8 cellular contexts compared by ENCODE assay signal in the genomic region with DNA sequence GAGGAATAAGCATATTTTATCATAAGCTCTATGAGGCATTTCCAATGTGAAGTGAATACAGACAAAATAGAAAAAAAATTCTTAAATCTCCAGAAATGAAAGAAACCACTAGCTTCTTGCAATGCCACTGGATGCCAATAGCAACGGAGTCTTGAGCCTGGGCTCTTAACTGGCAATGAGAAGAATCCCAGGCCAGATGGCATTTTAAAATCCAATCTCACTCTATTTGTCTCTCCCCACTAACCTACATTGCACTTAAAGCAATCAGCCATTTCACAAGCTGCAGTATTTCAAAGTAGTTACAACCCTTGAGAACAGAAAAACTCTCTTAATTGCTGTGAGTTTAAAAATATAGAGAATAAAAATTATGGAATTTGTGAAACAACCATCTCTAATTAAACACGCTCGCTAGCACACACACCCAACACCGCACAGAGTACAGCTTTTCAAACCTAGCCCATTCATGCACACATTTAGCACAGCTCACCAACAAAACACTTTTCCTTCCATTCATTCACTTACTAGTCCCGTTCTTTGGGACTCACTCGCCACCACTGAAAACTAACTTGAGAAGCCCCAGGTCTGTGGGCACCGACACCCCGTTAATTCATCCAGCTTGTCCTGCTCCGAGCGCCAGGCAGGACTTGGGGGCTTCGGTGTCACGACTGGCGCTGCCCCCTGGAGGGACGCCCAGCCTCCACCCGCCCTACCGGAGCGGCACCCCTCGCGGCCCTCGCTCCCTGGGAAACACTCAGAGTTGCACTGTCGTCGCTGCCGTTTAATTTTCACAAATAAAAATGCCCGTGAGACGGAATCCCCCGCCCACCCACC. TPM values are rescaled to one million over a fixed set of nuclear protein-coding genes. Genes with fewer than 3 reads are reported as not detected.
DNase-seq lines count a peak whose midpoint lies in the region; ATAC-seq and TF ChIP-seq lines count a peak whose summit lies in the region.

No MANE protein-coding gene starts in this region.

- peak; percentile 11 for TF ChIP-seq CTCF in fibroblast of villous mesenchyme (IDR thresholded peaks at IDR 0.05; ENCODE audit: insufficient read depth, low read depth, low read length)

- H4K91ac ChIP-seq in neuronal stem cell (ENCODE audit: low read depth, low read length, poor library complexity) = no peak overlapping the region

- in situ Hi-C loops in HAP-1 (cut with MboI; ENCODE audit: low sequenced_read_pairs) = no loop called here

- H2BK12ac ChIP-seq in neuronal stem cell (ENCODE audit: low read length) = no peak overlapping the region

- peak overlapping the region; percentile 99 for H2AFZ ChIP-seq in neuronal stem cell (ENCODE audit: low read length)

- H3K27ac ChIP-seq in neuronal stem cell (replicated peaks; ENCODE audit: low read length) = no peak overlapping the region

- no peak overlapping the region for H2BK120ac ChIP-seq in neuronal stem cell (ENCODE audit: low read depth, low read length)

- peak overlapping the region; percentile 100 for H3K4me2 ChIP-seq in neuronal stem cell (ENCODE audit: insufficient read depth, low read length, poor library complexity, severe bottlenecking)

- no peaks in the 10 kb centered on the region for H3K27me3 ChIP-seq in HAP-1 (ENCODE audit: low read depth)
- peaks cover 0 to 9% (median 0%) of the 10 kb centered on the region in 3 experiments for H3K27me3 ChIP-seq in neuronal stem cell (ENCODE audit: control insufficient read depth in 3 of 3, insufficient read depth in 3 of 3, low read depth in 1 of 3, low read length in 3 of 3)

- ATAC-seq in HG03432 (IDR thresholded peaks at IDR 0.05; ENCODE audit: unreplicated experiment) = no peak

- WGBS in neuronal stem cell (ENCODE audit: extremely low coverage in 2 of 2, insufficient read length in 2 of 2, insufficient replicate concordance in 1 of 2), 2 donors = no CpG with 5 or more reads among the region's 26 CpGs

- H2AK5ac ChIP-seq in neuronal stem cell (ENCODE audit: low read depth, low read length) = peak overlapping the region; percentile 17

- H2BK5ac ChIP-seq in neuronal stem cell (ENCODE audit: low read length) = no peak overlapping the region

- no peak overlapping the region for H3K4ac ChIP-seq in neuronal stem cell (ENCODE audit: low read length)

- H3K4me1 ChIP-seq in HAP-1 = peaks cover 49% of the 10 kb centered on the region
- H3K4me1 ChIP-seq in neuronal stem cell (ENCODE audit: control insufficient read depth in 2 of 2, insufficient read depth in 1 of 2, low read depth in 1 of 2, low read length in 2 of 2) = peaks cover 2 to 4% of the 10 kb centered on the region in 2 donors

- H3K36me3 ChIP-seq in HAP-1 (replicated peaks) (no peaks in the 10 kb centered on the region), neuronal stem cell (replicated peaks in 1 of 2; ENCODE audit: control insufficient read depth in 2 of 2, insufficient read depth in 2 of 2, low read length in 2 of 2) (no peaks in the 10 kb centered on the region)

- H2BK15ac ChIP-seq in neuronal stem cell (ENCODE audit: low read length) = peak overlapping the region; percentile 90

- H3K23ac ChIP-seq in neuronal stem cell (ENCODE audit: low read depth, low read length, poor library complexity) = peak overlapping the region; percentile 96

- H4K8ac ChIP-seq in neuronal stem cell (ENCODE audit: low read depth, low read length) = no peak overlapping the region

- H3K18ac ChIP-seq in neuronal stem cell (ENCODE audit: low read length) = peak overlapping the region; percentile 89

- peak overlapping the region; percentile 90 for H3K9ac ChIP-seq in neuronal stem cell (ENCODE audit: low read depth, low read length, poor library complexity)

- peak overlapping the region; percentile 55 for H3K4me3 ChIP-seq in HAP-1
- peak overlapping the region; percentile 83 for H3K4me3 ChIP-seq in fibroblast of villous mesenchyme (ENCODE audit: low read depth, low read length)
- peak overlapping the region; percentile 92 to 96 for H3K4me3 ChIP-seq in neuronal stem cell (ENCODE audit: low read length in 2 of 2)

- H3K9me3 ChIP-seq in HAP-1 (no peaks in the 10 kb centered on the region), neuronal stem cell (replicated peaks in 1 of 2; ENCODE audit: control insufficient read depth in 2 of 2, insufficient read depth in 1 of 2, low read depth in 1 of 2, low read length in 2 of 2) (no peaks in the 10 kb centered on the region)

- DNase-seq in Ammon's horn (ENCODE audit: low spot score) (peak; percentile 29), HAP-1 (ENCODE audit: low spot score in 2 of 2) (peak in 1 of 2 experiments; percentile 51), SW480 (ENCODE audit: low spot score) (peak; percentile 28), fibroblast of villous mesenchyme (ENCODE audit: low read depth) (peak; percentile 33), neuronal stem cell (ENCODE audit: low spot score) (peak; percentile 15), 8988T (no peak)
- DNase-seq in activated CD4-positive, alpha-beta T cell treated with anti-CD3 and anti-CD28 coated beads for 1 hour = no peak

- no peak overlapping the region for H3K14ac ChIP-seq in neuronal stem cell (ENCODE audit: low read length)

- H3K79me1 ChIP-seq in neuronal stem cell (ENCODE audit: low read depth, low read length) = no peaks in the 10 kb centered on the region

RNA-seq across cellular contexts. Expression of gene DDAH1, which starts 1.1 kb away (rescaled TPM):
- 135 and 259 TPM in 2 replicates for total RNA-seq in fibroblast of villous mesenchyme
- 20.8 TPM for polyA plus RNA-seq in neuronal stem cell (2013, experiment 1 of 2)
- 21.4 TPM for polyA plus RNA-seq in neuronal stem cell (2013, experiment 2 of 2)

Comparison
In these comparisons a context has a peak if more than half of its experiments do, and no peak if none do; other contexts are left out.
1. DNase-seq: peak in Ammon's horn (single experiment), SW480 (single experiment), fibroblast of villous mesenchyme (single experiment) and neuronal stem cell (single experiment); none in 8988T (single experiment) and activated CD4-positive, alpha-beta T cell treated with anti-CD3 and anti-CD28 coated beads for 1 hour (single experiment).
2. Peak in every context shown above with its lines, with median percentiles within 50 percentile points of each other: H3K4me3 ChIP-seq.